ENCODE assay signal across 1 cellular context in the genomic region with DNA sequence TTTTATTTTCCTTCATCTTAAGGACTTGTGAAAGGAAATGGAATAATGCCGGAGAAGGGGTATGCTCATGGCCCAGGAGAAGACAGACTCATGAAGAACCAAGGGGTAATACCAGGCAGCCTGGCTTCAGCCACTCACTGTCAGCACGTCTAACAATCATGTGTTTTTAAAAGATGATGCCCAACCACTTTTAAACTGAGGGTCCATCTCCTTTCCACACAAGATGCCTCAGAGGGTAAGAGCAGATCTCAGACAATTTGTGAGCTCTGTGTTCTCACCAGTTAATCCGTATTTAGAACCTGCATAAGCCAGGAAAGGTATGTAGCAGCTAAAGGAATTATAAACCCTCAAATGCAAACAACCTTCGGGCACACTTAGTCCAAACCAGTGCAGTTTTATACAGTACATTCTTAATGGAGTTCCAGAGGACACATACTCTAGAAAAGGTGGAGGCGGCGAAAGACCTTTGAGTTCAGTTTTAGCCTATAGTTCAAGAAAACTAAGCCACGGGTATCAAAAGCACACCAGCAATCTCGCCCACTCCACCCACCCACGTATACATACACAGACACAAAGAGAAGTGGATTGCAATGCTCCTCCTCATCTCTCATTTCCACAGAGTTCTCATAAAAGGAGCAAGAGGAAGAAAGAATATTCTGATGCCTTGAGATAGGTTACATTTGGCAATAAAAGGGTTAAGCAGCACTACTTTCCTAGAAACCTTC.
TF ChIP-seq lines count a peak whose summit lies in the region.

No MANE protein-coding gene starts in this region.

TF ChIP-seq in WTC11, 78 proteins besides CTCF, POLR2A, EP300 and RAD21 (continued from another document):
- TF ChIP-seq, protein P1, sequence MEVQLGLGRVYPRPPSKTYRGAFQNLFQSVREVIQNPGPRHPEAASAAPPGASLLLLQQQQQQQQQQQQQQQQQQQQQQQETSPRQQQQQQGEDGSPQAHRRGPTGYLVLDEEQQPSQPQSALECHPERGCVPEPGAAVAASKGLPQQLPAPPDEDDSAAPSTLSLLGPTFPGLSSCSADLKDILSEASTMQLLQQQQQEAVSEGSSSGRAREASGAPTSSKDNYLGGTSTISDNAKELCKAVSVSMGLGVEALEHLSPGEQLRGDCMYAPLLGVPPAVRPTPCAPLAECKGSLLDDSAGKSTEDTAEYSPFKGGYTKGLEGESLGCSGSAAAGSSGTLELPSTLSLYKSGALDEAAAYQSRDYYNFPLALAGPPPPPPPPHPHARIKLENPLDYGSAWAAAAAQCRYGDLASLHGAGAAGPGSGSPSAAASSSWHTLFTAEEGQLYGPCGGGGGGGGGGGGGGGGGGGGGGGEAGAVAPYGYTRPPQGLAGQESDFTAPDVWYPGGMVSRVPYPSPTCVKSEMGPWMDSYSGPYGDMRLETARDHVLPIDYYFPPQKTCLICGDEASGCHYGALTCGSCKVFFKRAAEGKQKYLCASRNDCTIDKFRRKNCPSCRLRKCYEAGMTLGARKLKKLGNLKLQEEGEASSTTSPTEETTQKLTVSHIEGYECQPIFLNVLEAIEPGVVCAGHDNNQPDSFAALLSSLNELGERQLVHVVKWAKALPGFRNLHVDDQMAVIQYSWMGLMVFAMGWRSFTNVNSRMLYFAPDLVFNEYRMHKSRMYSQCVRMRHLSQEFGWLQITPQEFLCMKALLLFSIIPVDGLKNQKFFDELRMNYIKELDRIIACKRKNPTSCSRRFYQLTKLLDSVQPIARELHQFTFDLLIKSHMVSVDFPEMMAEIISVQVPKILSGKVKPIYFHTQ (CRISPR knock-in tag; IDR thresholded peaks at IDR 0.05): no peak
- TF ChIP-seq IRF2 (CRISPR knock-in tag; IDR thresholded peaks at IDR 0.05; ENCODE audit: borderline replicate concordance, low read depth) (no peak), JAZF1 (CRISPR knock-in tag; IDR thresholded peaks at IDR 0.05) (no peak), ZNF317 (CRISPR knock-in tag; IDR thresholded peaks at IDR 0.05; ENCODE audit: borderline replicate concordance, low read depth) (no peak), TCF7 (CRISPR knock-in tag; IDR thresholded peaks at IDR 0.05; ENCODE audit: low read depth) (no peak)
- TF ChIP-seq, protein P2, sequence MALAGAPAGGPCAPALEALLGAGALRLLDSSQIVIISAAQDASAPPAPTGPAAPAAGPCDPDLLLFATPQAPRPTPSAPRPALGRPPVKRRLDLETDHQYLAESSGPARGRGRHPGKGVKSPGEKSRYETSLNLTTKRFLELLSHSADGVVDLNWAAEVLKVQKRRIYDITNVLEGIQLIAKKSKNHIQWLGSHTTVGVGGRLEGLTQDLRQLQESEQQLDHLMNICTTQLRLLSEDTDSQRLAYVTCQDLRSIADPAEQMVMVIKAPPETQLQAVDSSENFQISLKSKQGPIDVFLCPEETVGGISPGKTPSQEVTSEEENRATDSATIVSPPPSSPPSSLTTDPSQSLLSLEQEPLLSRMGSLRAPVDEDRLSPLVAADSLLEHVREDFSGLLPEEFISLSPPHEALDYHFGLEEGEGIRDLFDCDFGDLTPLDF (CRISPR knock-in tag; IDR thresholded peaks at IDR 0.05): no peak
